ENCODE assay signal across 8 cellular contexts in the genomic region with DNA sequence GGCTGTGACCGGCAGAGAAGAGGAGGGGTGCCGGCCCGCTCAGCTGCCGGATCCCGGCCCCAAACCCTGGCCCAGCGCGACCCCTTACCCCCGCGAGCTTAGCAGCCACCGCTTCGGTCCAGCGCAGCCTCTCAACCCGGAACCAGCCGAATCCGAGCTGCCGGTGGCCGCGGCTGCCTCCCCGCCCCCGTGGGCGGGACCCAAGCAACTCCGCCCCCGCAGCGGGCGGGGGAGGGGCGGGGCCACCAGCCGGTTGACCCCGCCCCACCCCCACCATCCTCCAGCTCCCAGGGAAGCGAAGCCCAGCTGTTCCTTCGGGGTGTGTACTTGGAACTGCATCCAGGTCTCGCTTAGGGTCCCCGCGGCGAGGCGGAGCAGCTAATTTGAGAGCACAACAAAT. TPM values are rescaled to one million over a fixed set of nuclear protein-coding genes. Genes with fewer than 3 reads are reported as not detected.
A peak's percentile ranks its signal among the peaks of the same experiment; 100 is the strongest.
DNase-seq lines count a peak whose midpoint lies in the region; ATAC-seq, FAIRE-seq and TF ChIP-seq lines count a peak whose summit lies in the region.

Gene TRIM62 (minus strand): TSS at position 138 of the 400 bp plus-strand sequence. CDS start 611 bp downstream, outside the sequence.

- H3K27ac Mint-ChIP-seq in endodermal cell (peak within 1 kb of the TSS; percentile 62), mesothelial cell of epicardium (peak within 1 kb of the TSS; percentile 85)

- no peak for FAIRE-seq in A549 (lab: Jason Lieb, UNC)

- DNase-seq in A549 (ENCODE audit: low read depth in 1 of 2, low spot score in 1 of 2), result peak; percentile 65 to 74
- DNase-seq in HS-27A (ENCODE audit: low read depth), result peak; percentile 55
- DNase-seq in NOMO-1 (lab: John Stamatoyannopoulos, UW; ENCODE audit: unreplicated experiment in 2 of 2), result peak; percentile 54 to 56
- DNase-seq in activated CD8-positive, alpha-beta memory T cell treated with anti-CD3 and anti-CD28 coated beads, Interleukin-2, amount 50 U/mL, for 1 hour (ENCODE audit: extremely low read depth), result peak; percentile 19
- peak; percentile 93 for DNase-seq in endodermal cell
- peak; percentile 76 to 78 for DNase-seq in mesothelial cell of epicardium (ENCODE audit: low spot score in 2 of 2, unreplicated experiment in 2 of 2)
- DNase-seq in stimulated activated CD8-positive, alpha-beta memory T cell treated with anti-CD3 and anti-CD28 coated beads, Interleukin-15, amount 100 ng/mL, for 4 hours (ENCODE audit: low read depth in 2 of 2), result peak; percentile 42 to 56

- H3K27me3 Mint-ChIP-seq in endodermal cell (ENCODE audit: insufficient read depth) (peaks cover 28% of the 10 kb centered on the region), mesothelial cell of epicardium (ENCODE audit: low read depth) (peaks cover 1% of the 10 kb centered on the region)

- H3K4me3 ChIP-seq in A549, result peak within 1 kb of the TSS; percentile 78
- peak within 1 kb of the TSS; percentile 75 for H3K4me3 ChIP-seq in endodermal cell (ENCODE audit: low read length)

- 0% methylated on average over 6 of the region's 35 CpGs for WGBS in A549 (ENCODE audit: missing lambda C conversion rate)
- 1% methylated on average over 35 of the region's 35 CpGs; no CpG with 5 or more reads in 1 of the 2 experiments for WGBS in endodermal cell (ENCODE audit: insufficient coverage in 1 of 2, insufficient read length in 1 of 2), 2 experiments

- H3K4me1 Mint-ChIP-seq in endodermal cell, result peaks cover 10% of the 10 kb centered on the region
- peaks cover 16% of the 10 kb centered on the region for H3K4me1 Mint-ChIP-seq in mesothelial cell of epicardium

- H3K27ac ChIP-seq in A549 (peak within 1 kb of the TSS; percentile 64 to 88; a peak in 5 of 6 replicates), endodermal cell (ENCODE audit: low read depth, low read length) (peak within 1 kb of the TSS; percentile 50)

- TF ChIP-seq CTCF in A549 (IDR thresholded peaks at IDR 0.05) (no peak), endodermal cell (conservative IDR thresholded peaks at IDR 0.05) (no peak), mesothelial cell of epicardium (IDR thresholded peaks at IDR 0.05; ENCODE audit: unreplicated experiment) (no peak)

- H3K36me3 Mint-ChIP-seq in endodermal cell (ENCODE audit: low read depth) (no peaks in the 10 kb centered on the region), mesothelial cell of epicardium (no peaks in the 10 kb centered on the region)

- ATAC-seq in A549, result peak; percentile 61 to 81

- TF ChIP-seq EP300 in A549 (IDR thresholded peaks at IDR 0.05), result no peak

- H3K36me3 ChIP-seq in endodermal cell (ENCODE audit: control insufficient read depth, insufficient read depth, low read length), result no peaks in the 10 kb centered on the region

- CTCF ChIA-PET in A549 (lab: Yijun Ruan, JAX), result interaction anchor here (1.1 kb wide), 1 partner anchor 451 kb away, joined by 3 read pairs; no protein-coding TSS in a partner anchor

- TF ChIP-seq POLR2A in A549 (IDR thresholded peaks at IDR 0.05; ENCODE audit: low read length), result peak; percentile 38
- peak; percentile 61 for TF ChIP-seq POLR2A in GM18951 (IDR thresholded peaks at IDR 0.05; ENCODE audit: extremely low read depth, insufficient read depth, insufficient read length)

- H3K9me3 ChIP-seq in A549, result no peaks in the 10 kb centered on the region
- no peaks in the 10 kb centered on the region for H3K9me3 ChIP-seq in endodermal cell (ENCODE audit: control insufficient read depth, low read length)

- peak within 1 kb of the TSS; percentile 99 for H3K4me2 ChIP-seq in A549

- POLR2A ChIA-PET in A549 (lab: Yijun Ruan, JAX), result no interaction called here

- H3K4me3 Mint-ChIP-seq in endodermal cell, result peak within 1 kb of the TSS; percentile 67
- peak within 1 kb of the TSS; percentile 83 for H3K4me3 Mint-ChIP-seq in mesothelial cell of epicardium

- H3K27me3 ChIP-seq in endodermal cell (ENCODE audit: control insufficient read depth, insufficient read depth, low read length, poor library complexity, severe bottlenecking), result peaks cover 12% of the 10 kb centered on the region

- in situ Hi-C loops in GM18951 (cut with MboI; ENCODE audit: low sequenced_read_pairs, unreplicated experiment), result no loop called here

- no peak for TF ChIP-seq RAD21 in A549 (conservative IDR thresholded peaks at IDR 0.05 in 1 of 2, IDR thresholded peaks at IDR 0.05 in 1 of 2)

- H3K9me3 Mint-ChIP-seq in endodermal cell (no peaks in the 10 kb centered on the region), mesothelial cell of epicardium (peaks cover 4% of the 10 kb centered on the region)

- H3K4me1 ChIP-seq in A549, result peaks cover 8% of the 10 kb centered on the region; the same call in 2 of the 3 replicates
- H3K4me1 ChIP-seq in endodermal cell (ENCODE audit: control insufficient read depth, insufficient read depth, low read length), result no peaks in the 10 kb centered on the region

- no peak within 1 kb of the TSS for H3K9ac ChIP-seq in endodermal cell (ENCODE audit: extremely low read depth, low read length, poor library complexity, severe bottlenecking)

TF ChIP-seq in A549, 52 proteins besides CTCF, POLR2A, EP300 and RAD21:
- no peak for TF ChIP-seq CBX2 (IDR thresholded peaks at IDR 0.05; ENCODE audit: borderline replicate concordance, low read depth)
- TF ChIP-seq ZC3H11A (IDR thresholded peaks at IDR 0.05), result no peak
- TF ChIP-seq MAZ (IDR thresholded peaks at IDR 0.05; ENCODE audit: borderline replicate concordance, low read depth, low read length), result peak; percentile 96; the same call in 1 of the 2 replicates
- TF ChIP-seq MAFK (IDR thresholded peaks at IDR 0.05; ENCODE audit: partially characterized antibody), result no peak
- no peak for TF ChIP-seq ZFP36 (IDR thresholded peaks at IDR 0.05; ENCODE audit: borderline replicate concordance, partially characterized antibody)
- TF ChIP-seq CHD2 (IDR thresholded peaks at IDR 0.05; ENCODE audit: low read length, partially characterized antibody), result peak; percentile 37
- TF ChIP-seq RNF2 (IDR thresholded peaks at IDR 0.05; ENCODE audit: borderline replicate concordance, low read depth), result no peak
- TF ChIP-seq FOSB (CRISPR knock-in tag; IDR thresholded peaks at IDR 0.05), result no peak
- TF ChIP-seq RCOR1 (IDR thresholded peaks at IDR 0.05; ENCODE audit: low read depth, low read length), result no peak

RNA-seq across cellular contexts. Expression of gene TRIM62, which starts in this region (rescaled TPM):
- 0.79 and 1.1 TPM in 2 replicates for polyA plus RNA-seq in A549 (2011; rRNA removed)
- 0.94 and 1.5 TPM in 2 replicates for polyA plus RNA-seq in A549 (2012; cell fraction: cytosol; rRNA removed)
- polyA plus RNA-seq in A549 (2012; cell fraction: nucleus; rRNA removed), result 2.3 and 3.2 TPM in 2 replicates
- 1.1 to 1.6 TPM (median 1.5 TPM) in 3 replicates for polyA plus RNA-seq in A549 (2017; fragmentation: RNase III; extraction: RNeasy Plus Mini Kit Qiagen cat#74134 plus additional on column Dnase treatment)
- polyA minus RNA-seq in A549 (2011; rRNA and poly(A)+ RNA removed), result 0.78 and 0.83 TPM in 2 replicates
- total RNA-seq in endodermal cell, result 1 to 10 TPM; 5.1 to 6.0 TPM
- polyA plus RNA-seq in endodermal cell (2013, experiment 1 of 2), result 9.4 TPM
- polyA plus RNA-seq in endodermal cell (2013, experiment 2 of 2), result 8.0 TPM
- total RNA-seq in mesothelial cell of epicardium, result 13.6 to 14.7 TPM (median 13.9 TPM) in 3 replicates

Comparison
In these comparisons a context has a peak if more than half of its experiments do, and no peak if none do; other contexts are left out.
1. Peak in every context shown above with its lines: DNase-seq, ATAC-seq, H3K4me3 ChIP-seq and H3K27ac ChIP-seq.
2. DNase-seq: peak in every context shown above with its lines; median percentile 93 in endodermal cell; 77 in mesothelial cell of epicardium; 70 in A549; 55 in HS-27A; 55 in NOMO-1; 49 in stimulated activated CD8-positive, alpha-beta memory T cell treated with anti-CD3 and anti-CD28 coated beads, Interleukin-15, amount 100 ng/mL, for 4 hours; 19 in activated CD8-positive, alpha-beta memory T cell treated with anti-CD3 and anti-CD28 coated beads, Interleukin-2, amount 50 U/mL, for 1 hour.